Comparison of ENCODE assay signal across 26 cellular contexts in genomic region chr10:97076781-97077180, GRCh38.
"Had no signal": no experiment of that assay in that cellular context is flagged by ENCODE, and none has a peak within 500 bp of the region (broad histone marks: within the 10 kb centered on the region; RNA-seq: fewer than 3 reads in every experiment).

No MANE protein-coding gene starts in this region.

- H3K4me3 Mint-ChIP-seq: nephron; neural progenitor cell; stimulated activated effector memory CD8-positive, alpha-beta T cell treated with anti-CD3 and anti-CD28 coated beads, Interleukin-12 subunit alpha, Interleukin-12 subunit beta, amount 100 ng/mL, for 72 hours; stimulated activated naive B cell treated with anti-CD40 and anti-IgM and Interleukin-4, amounts not matched to agents 10 μg/mL and 1 μg/mL and 100 μg/mL, for 72 hours; stimulated activated naive CD8-positive, alpha-beta T cell treated with anti-CD3 and anti-CD28 coated beads, Interleukin-15, Interleukin-2, amounts not matched to agents 100 ng/mL and 50 ng/mL, for 24 hours had no signal

- H3K4me3 ChIP-seq: neural progenitor cell, ovary, psoas muscle, right lobe of liver, sigmoid colon, stomach, thoracic aorta, thyroid gland, tibial nerve, upper lobe of left lung, vagina had no signal

- H3K27ac ChIP-seq: neural progenitor cell, ovary, parathyroid adenoma, psoas muscle, right lobe of liver, sigmoid colon, stomach, thoracic aorta, thyroid gland, upper lobe of left lung, vagina had no signal

- H3K9ac ChIP-seq: neural progenitor cell, parathyroid adenoma had no signal

- H3K4me1 Mint-ChIP-seq: nephron had no signal

- H3K4me1 ChIP-seq: parathyroid adenoma, psoas muscle, right lobe of liver, sigmoid colon, stomach, thyroid gland, upper lobe of left lung, vagina had no signal

- DNase-seq: occipital lobe; ovary; psoas muscle; right cardiac atrium; right lobe of liver; sigmoid colon; small intestine; stimulated activated CD4-positive, alpha-beta T cell treated with anti-CD3 and anti-CD28 coated beads, Interleukin-15, amount 100 ng/mL, for 24 hours; stimulated activated CD4-positive, alpha-beta T cell treated with anti-CD3 and anti-CD28 coated beads, Interleukin-2, amount 100 ng/mL, for 24 hours; stimulated activated CD4-positive, alpha-beta T cell treated with anti-CD3 and anti-CD28 coated beads, Interleukin-2, amount 100 ng/mL, for 48 hours; stimulated activated CD4-positive, alpha-beta T cell treated with anti-CD3 and anti-CD28 coated beads, Interleukin-4, amount 100 ng/mL, for 24 hours; stimulated activated naive B cell treated with anti-CD40 and anti-IgM and Interleukin-4, amounts not matched to agents 10 μg/mL and 1 μg/mL and 100 μg/mL, for 72 hours; stimulated activated naive CD4-positive, alpha-beta T cell treated with Interleukin-2 at 50 U/mL for 16 hours; stomach; thyroid gland; trophoblast cell; upper lobe of left lung had no signal

- ATAC-seq: psoas muscle; right cardiac atrium; right lobe of liver; stimulated activated effector memory CD8-positive, alpha-beta T cell treated with anti-CD3 and anti-CD28 coated beads, Interleukin-12 subunit alpha, Interleukin-12 subunit beta, amount 100 ng/mL, for 72 hours; stimulated activated naive B cell treated with anti-CD40 and anti-IgM and Interleukin-4, amounts not matched to agents 10 μg/mL and 1 μg/mL and 100 μg/mL, for 72 hours had no signal

- H3K9me3 Mint-ChIP-seq: nephron; neural progenitor cell; stimulated activated effector memory CD8-positive, alpha-beta T cell treated with anti-CD3 and anti-CD28 coated beads, Interleukin-12 subunit alpha, Interleukin-12 subunit beta, amount 100 ng/mL, for 72 hours; stimulated activated naive B cell treated with anti-CD40 and anti-IgM and Interleukin-4, amounts not matched to agents 10 μg/mL and 1 μg/mL and 100 μg/mL, for 72 hours; stimulated activated naive CD8-positive, alpha-beta T cell treated with anti-CD3 and anti-CD28 coated beads, Interleukin-15, Interleukin-2, amounts not matched to agents 100 ng/mL and 50 ng/mL, for 24 hours had no signal

- H3K27me3 ChIP-seq: ovary, right lobe of liver, thyroid gland, upper lobe of left lung, vagina had no signal

- H3K36me3 ChIP-seq: neural progenitor cell, ovary, right lobe of liver, sigmoid colon, stomach, thoracic aorta, thyroid gland, tibial nerve, upper lobe of left lung, vagina had no signal

- H3K9me3 ChIP-seq: ovary, psoas muscle, right lobe of liver, sigmoid colon, stomach, thoracic aorta, thyroid gland, tibial nerve, upper lobe of left lung, vagina had no signal

- H3K36me3 Mint-ChIP-seq: neural progenitor cell; stimulated activated effector memory CD8-positive, alpha-beta T cell treated with anti-CD3 and anti-CD28 coated beads, Interleukin-12 subunit alpha, Interleukin-12 subunit beta, amount 100 ng/mL, for 72 hours; stimulated activated naive B cell treated with anti-CD40 and anti-IgM and Interleukin-4, amounts not matched to agents 10 μg/mL and 1 μg/mL and 100 μg/mL, for 72 hours had no signal

- H3K27ac Mint-ChIP-seq: nephron; neural progenitor cell; progenitor cell of endocrine pancreas; stimulated activated effector memory CD8-positive, alpha-beta T cell treated with anti-CD3 and anti-CD28 coated beads, Interleukin-12 subunit alpha, Interleukin-12 subunit beta, amount 100 ng/mL, for 72 hours; stimulated activated naive B cell treated with anti-CD40 and anti-IgM and Interleukin-4, amounts not matched to agents 10 μg/mL and 1 μg/mL and 100 μg/mL, for 72 hours; stimulated activated naive CD8-positive, alpha-beta T cell treated with anti-CD3 and anti-CD28 coated beads, Interleukin-15, Interleukin-2, amounts not matched to agents 100 ng/mL and 50 ng/mL, for 24 hours had no signal
